In genomic region chr2:59585657-59586056, GRCh38 we compare ENCODE assay signal across 18 cellular contexts.
DNase-seq lines count a peak whose midpoint lies in the region; ATAC-seq, FAIRE-seq and TF ChIP-seq lines count a peak whose summit lies in the region.
"Had no signal": no experiment of that assay in that cellular context is flagged by ENCODE, and none has a peak within 500 bp of the region (broad histone marks: within the 10 kb centered on the region; RNA-seq: fewer than 3 reads in every experiment).

No MANE protein-coding gene starts in this region.

- no peaks in the 10 kb centered on the region for H3K36me3 ChIP-seq in mucosa of descending colon (ENCODE audit: low read depth)
- no peaks in the 10 kb centered on the region for H3K36me3 ChIP-seq in tibial artery
- no peaks in the 10 kb centered on the region for H3K36me3 ChIP-seq in kidney (ENCODE audit: control insufficient read depth in 1 of 2, insufficient read depth in 2 of 2, low read length in 2 of 2)
- H3K36me3 ChIP-seq: brain microvascular endothelial cell, thyroid gland had no signal

- TF ChIP-seq CTCF in mucosa of descending colon (IDR thresholded peaks at IDR 0.05) (no peak), tibial artery (IDR thresholded peaks at IDR 0.05) (no peak), kidney (IDR thresholded peaks at IDR 0.05; ENCODE audit: borderline replicate concordance, extremely low read depth, insufficient read depth) (no peak)

- H3K27ac ChIP-seq in tibial artery (no peak overlapping the region), kidney (ENCODE audit: low read depth in 2 of 2, low read length in 2 of 2) (no peak overlapping the region)
- H3K27ac ChIP-seq: brain microvascular endothelial cell, thyroid gland had no signal

- ATAC-seq in mucosa of descending colon (peak; percentile 33), GM18511 (IDR thresholded peaks at IDR 0.05; ENCODE audit: unreplicated experiment) (no peak)
- ATAC-seq: left cardiac atrium; stimulated activated naive B cell treated with anti-CD40 and anti-IgM and Interleukin-4, amounts not matched to agents 10 μg/mL and 1 μg/mL and 100 μg/mL, for 72 hours had no signal

- no peaks in the 10 kb centered on the region for H3K4me1 ChIP-seq in mucosa of descending colon (ENCODE audit: low read depth)
- no peaks in the 10 kb centered on the region for H3K4me1 ChIP-seq in tibial artery
- peaks cover 0 to 3% of the 10 kb centered on the region in 2 donors for H3K4me1 ChIP-seq in kidney (ENCODE audit: control insufficient read depth in 1 of 2, insufficient read depth in 1 of 2, low read depth in 1 of 2, low read length in 2 of 2)
- H3K4me1 ChIP-seq: thyroid gland had no signal

- intact Hi-C loops in mucosa of descending colon (cut with DNase I, micrococcal nuclease) (no loop called here), tibial artery (cut with DNase I; ENCODE audit: low total_unique reads) (no loop called here), kidney (cut with DNase I) (no loop called here)

- H3K27me3 ChIP-seq in tibial artery = no peaks in the 10 kb centered on the region
- H3K27me3 ChIP-seq: brain microvascular endothelial cell, thyroid gland had no signal

- FAIRE-seq in kidney (lab: Jason Lieb, UNC) = no peak

- DNase-seq in DMS79 treated with DMSO at 0.1 percent for 48 hours (lab: John Stamatoyannopoulos, UW) = peak; percentile 45
- DNase-seq in NCI-H2029 treated with DMSO at 0.1 percent for 48 hours (lab: John Stamatoyannopoulos, UW) = peak; percentile 67
- peak; percentile 54 for DNase-seq in NCI-H82 treated with DMSO at 0.1 percent for 48 hours (lab: John Stamatoyannopoulos, UW; ENCODE audit: unreplicated experiment)
- DNase-seq in mucosa of descending colon = peak in 1 of 3 donors; percentile 8
- DNase-seq in tibial artery = no peak
- no peak for DNase-seq in OCI-M1 (lab: John Stamatoyannopoulos, UW)
- DNase-seq in kidney = no peak
- DNase-seq: activated CD4-positive, CD25-positive, alpha-beta regulatory T cell; activated CD8-positive, alpha-beta memory T cell treated with anti-CD3 and anti-CD28 coated beads for 24 hours; activated naive CD8-positive, alpha-beta T cell treated with anti-CD3 and anti-CD28 coated beads, Interleukin-2, amount 10 ng/mL, durations not matched to agents 7 days and 5 days; brain microvascular endothelial cell; cortex of kidney; foreskin fibroblast; left cardiac atrium; SIG-M5; stimulated activated naive B cell treated with anti-CD40 and anti-IgM and Interleukin-4, amounts not matched to agents 10 μg/mL and 1 μg/mL and 100 μg/mL, for 72 hours had no signal

- H3K9me3 ChIP-seq in mucosa of descending colon (no peaks in the 10 kb centered on the region), tibial artery (no peaks in the 10 kb centered on the region), kidney (ENCODE audit: control insufficient read depth in 1 of 2, low read length in 2 of 2) (no peaks in the 10 kb centered on the region)
- H3K9me3 ChIP-seq: thyroid gland had no signal

- no peak overlapping the region for H3K4me3 ChIP-seq in mucosa of descending colon
- no peak overlapping the region for H3K4me3 ChIP-seq in tibial artery
- H3K4me3 ChIP-seq in kidney (ENCODE audit: low read length in 2 of 2) = no peak overlapping the region
- H3K4me3 ChIP-seq: thyroid gland had no signal

- H3K9ac ChIP-seq in kidney (ENCODE audit: low read length in 2 of 2) = no peak overlapping the region

Comparison
In these comparisons a context has a peak if more than half of its experiments do, and no peak if none do; other contexts are left out.
1. DNase-seq: peak in DMS79 treated with DMSO at 0.1 percent for 48 hours (single experiment), NCI-H2029 treated with DMSO at 0.1 percent for 48 hours (single experiment) and NCI-H82 treated with DMSO at 0.1 percent for 48 hours (single experiment); none in tibial artery (0 of 2), OCI-M1 (single experiment) and kidney (single experiment).